In the genomic region with DNA sequence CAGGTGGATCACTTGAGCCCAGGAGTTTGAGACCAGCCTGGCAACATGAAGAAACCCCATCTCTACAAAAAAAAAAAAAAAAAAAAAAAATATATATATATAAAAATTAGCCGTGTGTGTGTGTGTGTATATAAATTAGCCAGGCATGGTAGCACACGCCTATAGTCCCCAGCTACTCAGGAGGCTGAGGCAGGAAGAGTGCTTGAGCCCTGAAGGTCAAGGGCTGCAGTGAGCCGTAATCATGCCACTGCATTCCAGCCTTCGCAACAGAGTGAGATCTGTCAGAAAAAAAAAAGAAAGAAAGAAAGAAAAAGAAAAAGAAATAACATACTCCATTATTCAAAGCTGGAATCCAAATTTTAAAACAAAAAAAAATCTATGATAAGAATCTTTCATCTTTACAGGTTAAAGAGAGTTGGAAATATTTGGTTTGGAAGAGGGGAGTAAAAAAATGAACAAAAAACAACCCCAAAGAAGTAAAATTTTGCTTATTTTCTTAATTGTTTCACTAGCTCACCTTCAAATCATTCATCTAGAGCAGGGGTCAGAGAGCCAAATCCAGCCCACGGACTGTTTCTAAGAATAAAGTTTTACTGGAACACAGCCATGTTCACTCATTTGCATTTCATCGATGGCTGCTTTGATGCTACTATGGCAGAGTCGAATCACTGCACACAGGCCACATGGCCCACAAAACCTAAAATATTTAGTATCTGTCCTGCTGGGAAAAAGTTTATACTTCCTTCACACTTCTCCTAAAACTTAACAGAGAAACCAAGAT, we compare ENCODE assay signal across 24 cellular contexts.
"Had no signal": no experiment of that assay in that cellular context is flagged by ENCODE, and none has a peak within 500 bp of the region (broad histone marks: within the 10 kb centered on the region; RNA-seq: fewer than 3 reads in every experiment).

No MANE protein-coding gene starts in this region.

- FAIRE-seq: islet of Langerhans, urothelium cell line had no signal

- DNase-seq: activated CD4-positive, alpha-beta T cell treated with anti-CD3 and anti-CD28 coated beads for 36 hours; activated CD4-positive, CD25-positive, alpha-beta regulatory T cell; activated CD8-positive, alpha-beta memory T cell treated with anti-CD3 and anti-CD28 coated beads, Interleukin-2, amount 10 ng/mL, durations not matched to agents 7 days and 5 days; activated CD8-positive, alpha-beta T cell treated with anti-CD3 and anti-CD28 coated beads, Interleukin-2, amount 10 ng/mL, durations not matched to agents 7 days and 5 days; activated T-cell treated with anti-CD3 and anti-CD28 coated beads, Interleukin-2, amount 50 U/mL, for 48 hours; anterior cingulate cortex; body of pancreas; cerebellar nuclear complex; cortex of kidney; foreskin melanocyte; midbrain; naive thymus-derived CD8-positive, alpha-beta T cell; nucleus accumbens; psoas muscle; spleen; stimulated activated naive CD4-positive, alpha-beta T cell; T-cell; testis; trophoblast cell had no signal

- H3K27ac ChIP-seq: body of pancreas, parathyroid adenoma, psoas muscle, spleen, testis had no signal

- H3K4me3 ChIP-seq: body of pancreas, psoas muscle, spleen, testis had no signal

- H2AFZ ChIP-seq: parathyroid adenoma had no signal

- H3K27me3 ChIP-seq: body of pancreas, spleen, testis had no signal

- H3K4me1 ChIP-seq: body of pancreas, spleen had no signal

- ATAC-seq: activated CD4-positive, alpha-beta T cell treated with anti-CD3 and anti-CD28 coated beads for 36 hours; activated CD8-positive, alpha-beta memory T cell treated with anti-CD3 and anti-CD28 coated beads, Interleukin-2, amount 10 ng/mL, durations not matched to agents 7 days and 5 days; activated CD8-positive, alpha-beta T cell treated with anti-CD3 and anti-CD28 coated beads, Interleukin-2, amount 10 ng/mL, durations not matched to agents 7 days and 5 days; activated naive CD4-positive, alpha-beta T cell treated with anti-CD3 and anti-CD28 coated beads, Interleukin-2, amount 50 U/mL, for 72 hours; body of pancreas; esophagus mucosa; naive thymus-derived CD8-positive, alpha-beta T cell; psoas muscle; T-cell had no signal

- H3K9me3 ChIP-seq: body of pancreas, psoas muscle, spleen, testis had no signal

- H3K9ac ChIP-seq: parathyroid adenoma had no signal
